1 cellular context compared by ENCODE assay signal in genomic region chr10:120381924-120382323, GRCh38.
TF ChIP-seq lines count a peak whose summit lies in the region.

No MANE protein-coding gene starts in this region.

TF ChIP-seq in SK-N-SH treated with all-trans-retinoic acid at 6 μM for 48 hours, 23 proteins besides CTCF, POLR2A, EP300 and RAD21 (continued from another document):
- no peak for TF ChIP-seq OSR1 (CRISPR knock-in tag; IDR thresholded peaks at IDR 0.05)
- no peak for TF ChIP-seq TSHZ2 (CRISPR knock-in tag; IDR thresholded peaks at IDR 0.05)
